ENCODE assay signal across 8 cellular contexts in the genomic region with DNA sequence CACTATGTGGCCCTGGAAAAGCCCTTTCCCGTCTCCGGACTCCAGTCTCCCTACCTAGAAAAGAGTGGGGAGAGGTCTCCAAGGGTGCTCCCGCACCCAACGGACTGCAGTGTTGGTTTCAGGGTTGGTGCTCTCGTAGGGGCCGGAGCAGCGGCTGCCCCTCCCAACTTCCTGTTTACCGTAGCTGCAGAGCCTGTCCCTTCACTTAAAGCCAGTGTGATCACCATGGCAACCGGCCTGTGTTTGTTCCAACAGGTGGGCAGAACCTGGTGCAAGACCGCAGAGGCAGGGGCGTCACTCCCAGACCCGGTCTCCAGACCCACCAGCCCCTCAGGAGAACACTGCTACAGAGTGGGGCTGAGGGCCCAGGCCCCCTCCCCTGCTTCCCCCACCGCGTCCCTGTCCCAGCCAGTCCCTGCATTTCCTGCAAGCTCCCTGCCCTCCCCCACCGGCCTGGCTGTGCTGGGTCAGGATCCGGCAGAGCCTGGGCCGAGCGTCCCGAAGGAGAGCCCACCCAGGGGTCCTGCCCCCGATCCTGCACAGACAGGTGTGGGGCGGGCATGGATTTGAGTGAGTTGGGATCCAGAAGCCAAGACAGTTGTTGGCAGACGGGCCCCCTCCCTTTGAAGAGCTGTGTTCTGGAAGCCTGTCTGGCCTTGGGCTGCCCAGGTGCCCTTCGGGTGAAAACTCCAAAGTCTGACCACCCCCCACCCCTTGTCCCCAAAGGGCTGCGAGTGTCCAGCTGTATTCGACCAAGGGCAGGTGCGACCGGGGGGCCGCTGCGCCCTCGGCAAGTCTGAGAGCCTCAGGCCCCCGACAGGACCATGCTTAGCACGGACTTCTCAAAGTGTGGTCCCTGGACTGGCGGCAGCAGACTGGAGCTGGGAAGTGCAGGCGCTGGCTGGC. TPM values are rescaled to one million over a fixed set of nuclear protein-coding genes. Genes with fewer than 3 reads are reported as not detected.
DNase-seq lines count a peak whose midpoint lies in the region; ATAC-seq and TF ChIP-seq lines count a peak whose summit lies in the region.

No MANE protein-coding gene starts in this region.

- in situ Hi-C loops in T47D (cut with HindIII; ENCODE audit: low pct_unique_long_range_greater_than_20kb, low sequenced_read_pairs), result no loop called here

- no peaks in the 10 kb centered on the region for H3K4me1 Mint-ChIP-seq in MCF 10A (ENCODE audit: insufficient read depth, unreplicated experiment)
- H3K4me1 Mint-ChIP-seq in T-helper 17 cell, result peaks cover 13% of the 10 kb centered on the region
- H3K4me1 Mint-ChIP-seq in endothelial cell (ENCODE audit: unreplicated experiment), result peaks cover 4% of the 10 kb centered on the region

- H3K36me3 Mint-ChIP-seq in MCF 10A (ENCODE audit: insufficient read depth, unreplicated experiment), result no peaks in the 10 kb centered on the region
- no peaks in the 10 kb centered on the region for H3K36me3 Mint-ChIP-seq in T-helper 17 cell (ENCODE audit: low read depth)
- no peaks in the 10 kb centered on the region for H3K36me3 Mint-ChIP-seq in endothelial cell (ENCODE audit: low read depth, unreplicated experiment)

- no peak for TF ChIP-seq CTCF in MCF 10A (IDR thresholded peaks at IDR 0.05; ENCODE audit: unreplicated experiment)
- TF ChIP-seq CTCF in endothelial cell (IDR thresholded peaks at IDR 0.05; ENCODE audit: unreplicated experiment), result no peak

- peak; percentile 85 to 90 for DNase-seq in T47D (ENCODE audit: low read depth in 1 of 2, low spot score in 1 of 2)
- no peak for DNase-seq in MCF 10A (ENCODE audit: unreplicated experiment)
- peak; percentile 10 for DNase-seq in KG1 (lab: John Stamatoyannopoulos, UW)
- DNase-seq in T-helper 17 cell, result peak in 1 of 3 donors; percentile 43
- peak; percentile 78 for DNase-seq in endothelial cell (ENCODE audit: low spot score)
- DNase-seq in mucosa of gallbladder (ENCODE audit: low spot score), result peak; percentile 46
- DNase-seq in foreskin melanocyte, result no peak

- intact Hi-C loops in MCF 10A (cut with micrococcal nuclease), result no loop called here

- ATAC-seq in T-helper 17 cell (peak; percentile 59), HG02885 (IDR thresholded peaks at IDR 0.05; ENCODE audit: poor library complexity, unreplicated experiment) (no peak)

- H3K9me3 ChIP-seq in T-helper 17 cell (ENCODE audit: control insufficient read depth, low read length, poor library complexity, severe bottlenecking), result no peaks in the 10 kb centered on the region

- CTCF ChIA-PET in MCF 10A (lab: Yijun Ruan, JAX), result interaction anchor here (1.0 kb wide), 1 partner anchor 11 kb away, joined by 3 read pairs; no protein-coding TSS in a partner anchor

- H3K27me3 Mint-ChIP-seq in MCF 10A (ENCODE audit: insufficient read depth, unreplicated experiment), result peaks cover 13% of the 10 kb centered on the region
- H3K27me3 Mint-ChIP-seq in T-helper 17 cell, result peaks cover 6% of the 10 kb centered on the region
- peaks cover 16% of the 10 kb centered on the region for H3K27me3 Mint-ChIP-seq in endothelial cell (ENCODE audit: unreplicated experiment)

- H3K27ac Mint-ChIP-seq in MCF 10A (ENCODE audit: low read depth, unreplicated experiment) (no peak overlapping the region), T-helper 17 cell (peak overlapping the region; percentile 76), endothelial cell (ENCODE audit: unreplicated experiment) (peak overlapping the region; percentile 93)

- H3K9me3 Mint-ChIP-seq in MCF 10A (ENCODE audit: unreplicated experiment) (no peaks in the 10 kb centered on the region), endothelial cell (ENCODE audit: unreplicated experiment) (no peaks in the 10 kb centered on the region)

- POLR2A ChIA-PET in MCF 10A (lab: Yijun Ruan, JAX), result no interaction called here

- BruUV-seq in MCF 10A (replicated peaks; lab: Mats Ljungman, UMichigan), result no TSS peak

- H3K4me3 Mint-ChIP-seq in MCF 10A (ENCODE audit: unreplicated experiment) (no peak overlapping the region), T-helper 17 cell (peak overlapping the region; percentile 88), endothelial cell (ENCODE audit: unreplicated experiment) (peak overlapping the region; percentile 73)

RNA-seq across cellular contexts. Expression of a gene that starts 1.5 kb away (rescaled TPM):
- total RNA-seq in MCF 10A (2022) (0.49 and 0.75 TPM in 2 replicates), T-helper 17 cell (10 to 100 TPM; 11.8 to 20.0 TPM), endothelial cell (ENCODE audit: unreplicated experiment) (6.5 TPM), mucosa of gallbladder (2.6 TPM)

RNA-seq across cellular contexts. Expression of a gene that starts 19.7 kb away (rescaled TPM):
- 49.6 and 58.2 TPM in 2 replicates for total RNA-seq in MCF 10A (2022)
- 10 to 100 TPM; 24.4 to 27.7 TPM for total RNA-seq in T-helper 17 cell
- 68.2 TPM for total RNA-seq in endothelial cell (ENCODE audit: unreplicated experiment)
- total RNA-seq in mucosa of gallbladder, result 51.2 TPM

RNA-seq across cellular contexts. Expression of a gene that starts 19.8 kb away (rescaled TPM):
- total RNA-seq in MCF 10A (2022) (37.6 and 41.6 TPM in 2 replicates), T-helper 17 cell (10 to 100 TPM; 39.2 to 48.0 TPM), endothelial cell (ENCODE audit: unreplicated experiment) (47.9 TPM), mucosa of gallbladder (86.6 TPM)

RNA-seq across cellular contexts. Expression of a gene that starts 22.5 kb away (rescaled TPM):
- total RNA-seq in MCF 10A (2022) (163 and 172 TPM in 2 replicates), T-helper 17 cell (100 to 1,000 TPM; 233 to 249 TPM), endothelial cell (ENCODE audit: unreplicated experiment) (167 TPM), mucosa of gallbladder (100 TPM)

Comparison
In these comparisons a context has a peak if more than half of its experiments do, and no peak if none do; other contexts are left out.
1. DNase-seq: peak in T47D (2 of 2), KG1 (single experiment), endothelial cell (single experiment) and mucosa of gallbladder (single experiment); none in MCF 10A (single experiment) and foreskin melanocyte (single experiment).